Comparison of ENCODE assay signal across 15 cellular contexts in the genomic region with DNA sequence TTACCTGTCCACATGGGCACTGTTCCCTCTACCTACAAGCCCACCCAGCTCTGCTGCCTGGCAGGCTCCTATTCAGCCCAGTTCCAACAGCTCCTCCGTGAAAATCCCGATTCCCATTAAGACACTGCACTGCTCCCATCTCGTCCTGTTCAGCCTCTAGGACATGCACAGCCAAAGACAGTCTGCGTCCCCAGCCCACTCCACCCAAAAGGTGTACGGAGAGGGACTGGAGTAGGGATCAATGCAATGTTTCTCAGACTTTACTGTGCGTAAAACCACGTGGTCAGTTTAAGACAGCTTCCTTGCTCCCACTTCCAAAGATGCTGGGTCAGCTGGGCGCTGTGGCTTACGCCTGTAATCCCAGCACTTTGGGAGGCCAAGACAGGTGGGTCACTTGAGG. TPM values are rescaled to one million over a fixed set of nuclear protein-coding genes. Genes with fewer than 3 reads are reported as not detected.
"Had no signal": no experiment of that assay in that cellular context is flagged by ENCODE, and none has a peak within 500 bp of the region (broad histone marks: within the 10 kb centered on the region; RNA-seq: fewer than 3 reads in every experiment).

No MANE protein-coding gene starts in this region.

- DNase-seq: activated CD4-positive, alpha-beta T cell treated with anti-CD3 and anti-CD28 coated beads, Interleukin-2, amount 10 ng/mL, durations not matched to agents 7 days and 5 days; activated CD4-positive, CD25-positive, alpha-beta regulatory T cell; activated gamma-delta T cell treated with Interleukin-2 at 50 U/mL for 16 hours; activated naive CD8-positive, alpha-beta T cell treated with anti-CD3 and anti-CD28 coated beads for 36 hours; amygdala; brain microvascular endothelial cell; erythroblast; kidney glomerular epithelial cell; mesendoderm; nephron progenitor cell; spleen; stomach; T-helper 2 cell had no signal

- H2AFZ ChIP-seq: hepatocyte had no signal

- H3K4me1 Mint-ChIP-seq: activated CD4-positive, alpha-beta T cell treated with anti-CD3 and anti-CD28 coated beads, Interleukin-2, amount 10 ng/mL, durations not matched to agents 7 days and 5 days; activated naive CD8-positive, alpha-beta T cell treated with anti-CD3 and anti-CD28 coated beads for 36 hours had no signal

- H3K4me1 ChIP-seq: tibial nerve had no signal

- H3K36me3 Mint-ChIP-seq: activated naive CD8-positive, alpha-beta T cell treated with anti-CD3 and anti-CD28 coated beads for 36 hours had no signal

- H3K4me3 Mint-ChIP-seq: activated CD4-positive, alpha-beta T cell treated with anti-CD3 and anti-CD28 coated beads, Interleukin-2, amount 10 ng/mL, durations not matched to agents 7 days and 5 days; activated naive CD8-positive, alpha-beta T cell treated with anti-CD3 and anti-CD28 coated beads for 36 hours had no signal

- H3K27ac ChIP-seq: brain microvascular endothelial cell, spleen, tibial nerve had no signal

- H3K9me3 Mint-ChIP-seq: activated CD4-positive, alpha-beta T cell treated with anti-CD3 and anti-CD28 coated beads, Interleukin-2, amount 10 ng/mL, durations not matched to agents 7 days and 5 days; activated naive CD8-positive, alpha-beta T cell treated with anti-CD3 and anti-CD28 coated beads for 36 hours; nephron progenitor cell had no signal

- H3K9me3 ChIP-seq: spleen, stomach, tibial nerve had no signal

- H3K27me3 ChIP-seq: brain microvascular endothelial cell, hepatocyte, tibial nerve had no signal

- H3K4me3 ChIP-seq: hepatocyte, spleen, stomach, tibial nerve had no signal

- H3K27me3 Mint-ChIP-seq: activated CD4-positive, alpha-beta T cell treated with anti-CD3 and anti-CD28 coated beads, Interleukin-2, amount 10 ng/mL, durations not matched to agents 7 days and 5 days had no signal

- H3K27ac Mint-ChIP-seq: activated CD4-positive, alpha-beta T cell treated with anti-CD3 and anti-CD28 coated beads, Interleukin-2, amount 10 ng/mL, durations not matched to agents 7 days and 5 days; activated naive CD8-positive, alpha-beta T cell treated with anti-CD3 and anti-CD28 coated beads for 36 hours had no signal

- H3K36me3 ChIP-seq: brain microvascular endothelial cell, spleen, stomach, tibial nerve had no signal

RNA-seq across cellular contexts. Expression of a gene that starts 19.9 kb away (rescaled TPM):
- total RNA-seq: activated CD4-positive, alpha-beta T cell treated with anti-CD3 and anti-CD28 coated beads, Interleukin-2, amount 10 ng/mL, durations not matched to agents 7 days and 5 days; activated naive CD8-positive, alpha-beta T cell treated with anti-CD3 and anti-CD28 coated beads for 36 hours had no signal
